Comparison of ENCODE assay signal across 15 cellular contexts in genomic region chr10:93475227-93475626, GRCh38. TPM values are rescaled to one million over a fixed set of nuclear protein-coding genes. Genes with fewer than 3 reads are reported as not detected.
DNase-seq lines count a peak whose midpoint lies in the region; TF ChIP-seq lines count a peak whose summit lies in the region.
"Had no signal": no experiment of that assay in that cellular context is flagged by ENCODE, and none has a peak within 500 bp of the region (broad histone marks: within the 10 kb centered on the region; RNA-seq: fewer than 3 reads in every experiment).

No MANE protein-coding gene starts in this region.

- H3K27me3 Mint-ChIP-seq in MCF 10A (ENCODE audit: insufficient read depth, unreplicated experiment) (no peaks in the 10 kb centered on the region), type B pancreatic cell (no peaks in the 10 kb centered on the region)
- no peaks in the 10 kb centered on the region for H3K27me3 Mint-ChIP-seq in activated T-cell treated with anti-CD3 and anti-CD28 coated beads, Interleukin-2, amount 50 U/mL, for 24 hours
- H3K27me3 Mint-ChIP-seq: IgD-negative memory B cell had no signal

- peaks cover 32% of the 10 kb centered on the region for H3K36me3 Mint-ChIP-seq in MCF 10A (ENCODE audit: insufficient read depth, unreplicated experiment)
- H3K36me3 Mint-ChIP-seq in type B pancreatic cell, result peaks cover 10% of the 10 kb centered on the region
- H3K36me3 Mint-ChIP-seq in activated T-cell treated with anti-CD3 and anti-CD28 coated beads, Interleukin-2, amount 50 U/mL, for 24 hours (ENCODE audit: low read depth), result peaks cover 16% of the 10 kb centered on the region
- H3K36me3 Mint-ChIP-seq: IgD-negative memory B cell, WTC11 had no signal

- POLR2A ChIA-PET in MCF 10A (lab: Yijun Ruan, JAX), result interaction anchor here (0.7 to 31.9 kb wide), 6 partner anchors 21 to 98 kb away, joined by 3 to 2342 read pairs (median 9); no protein-coding TSS in a partner anchor

- H3K9me3 Mint-ChIP-seq in MCF 10A (ENCODE audit: unreplicated experiment) (no peaks in the 10 kb centered on the region), type B pancreatic cell (peaks cover 4% of the 10 kb centered on the region)
- H3K9me3 Mint-ChIP-seq in activated T-cell treated with anti-CD3 and anti-CD28 coated beads, Interleukin-2, amount 50 U/mL, for 24 hours, result no peaks in the 10 kb centered on the region
- H3K9me3 Mint-ChIP-seq: CD4-positive, alpha-beta T cell; IgD-negative memory B cell had no signal

- intact Hi-C loops in MCF 10A (cut with micrococcal nuclease), result no loop called here

- peaks cover 59% of the 10 kb centered on the region for H3K4me1 ChIP-seq in mesodermal cell (ENCODE audit: control insufficient read depth, insufficient read depth, low read length, poor library complexity, severe bottlenecking)

- TF ChIP-seq CTCF in MCF 10A (IDR thresholded peaks at IDR 0.05; ENCODE audit: unreplicated experiment) (no peak), type B pancreatic cell (conservative IDR thresholded peaks at IDR 0.05) (no peak)

- H3K4me3 Mint-ChIP-seq in MCF 10A (ENCODE audit: unreplicated experiment) (peak overlapping the region; percentile 12), type B pancreatic cell (no peak overlapping the region)
- H3K4me3 Mint-ChIP-seq in activated T-cell treated with anti-CD3 and anti-CD28 coated beads, Interleukin-2, amount 50 U/mL, for 24 hours, result no peak overlapping the region
- H3K4me3 Mint-ChIP-seq: CD4-positive, alpha-beta T cell; WTC11 had no signal

- peak overlapping the region; percentile 12 for H3K27ac ChIP-seq in mesodermal cell (ENCODE audit: low read depth, low read length, severe bottlenecking)
- H3K27ac ChIP-seq: ovary, spleen had no signal

- peaks cover 26% of the 10 kb centered on the region for H3K36me3 ChIP-seq in mesodermal cell (ENCODE audit: control insufficient read depth, insufficient read depth, low read length)
- H3K36me3 ChIP-seq: ovary, spleen had no signal

- H3K27ac Mint-ChIP-seq in MCF 10A (ENCODE audit: low read depth, unreplicated experiment) (peak overlapping the region; percentile 7), type B pancreatic cell (peak overlapping the region; percentile 52)
- H3K27ac Mint-ChIP-seq in activated T-cell treated with anti-CD3 and anti-CD28 coated beads, Interleukin-2, amount 50 U/mL, for 24 hours, result no peak overlapping the region
- H3K27ac Mint-ChIP-seq: CD4-positive, alpha-beta T cell; IgD-negative memory B cell; WTC11 had no signal

- whole genome bisulfite sequencing in mesodermal cell (ENCODE audit: insufficient coverage in 2 of 2), 2 experiments, result 86 to 100% methylated on average over 1 of the region's 2 CpGs

- H3K4me1 Mint-ChIP-seq in MCF 10A (ENCODE audit: insufficient read depth, unreplicated experiment), result peaks cover 58% of the 10 kb centered on the region
- peaks cover 30% of the 10 kb centered on the region for H3K4me1 Mint-ChIP-seq in type B pancreatic cell (ENCODE audit: unreplicated experiment)
- H3K4me1 Mint-ChIP-seq in activated T-cell treated with anti-CD3 and anti-CD28 coated beads, Interleukin-2, amount 50 U/mL, for 24 hours (ENCODE audit: low read depth), result peaks cover 24% of the 10 kb centered on the region
- H3K4me1 Mint-ChIP-seq: IgD-negative memory B cell had no signal

- BruUV-seq in MCF 10A (replicated peaks; lab: Mats Ljungman, UMichigan), result no TSS peak

- CTCF ChIA-PET in MCF 10A (lab: Yijun Ruan, JAX), result interaction anchor here (0.6 to 9.2 kb wide), 7 partner anchors 9 to 123 kb away, joined by 3 to 74 read pairs (median 4); no protein-coding TSS in a partner anchor

- DNase-seq in NCI-H1105 treated with DMSO at 0.1 percent for 48 hours (lab: John Stamatoyannopoulos, UW) (peak; percentile 18), NCI-H1105 (lab: John Stamatoyannopoulos, UW) (no peak), MCF 10A (ENCODE audit: unreplicated experiment) (no peak), type B pancreatic cell (ENCODE audit: extremely low spot score, unreplicated experiment) (no peak), DMS 273 treated with DMSO at 0.1 percent for 48 hours (lab: John Stamatoyannopoulos, UW) (no peak)
- no peak for DNase-seq in activated T-cell treated with anti-CD3 and anti-CD28 coated beads, Interleukin-2, amount 50 U/mL, for 24 hours
- DNase-seq in activated effector memory CD4-positive, alpha-beta T cell treated with anti-CD3 and anti-CD28 coated beads, Interleukin-2, amount 50 U/mL, for 16 hours, result no peak
- DNase-seq: activated naive CD4-positive, alpha-beta T cell; CD4-positive, alpha-beta T cell; NCI-H1048; ovary; spleen had no signal

- no peaks in the 10 kb centered on the region for H3K9me3 ChIP-seq in mesodermal cell (ENCODE audit: control insufficient read depth, low read length)
- H3K9me3 ChIP-seq: ovary, spleen had no signal

- no peak overlapping the region for H3K4me3 ChIP-seq in mesodermal cell (ENCODE audit: extremely low read depth, insufficient read depth, low read length, poor library complexity, severe bottlenecking)
- H3K4me3 ChIP-seq: ovary, spleen had no signal

RNA-seq across cellular contexts. Expression of gene MYOF, which starts 6.9 kb away (rescaled TPM):
- total RNA-seq in MCF 10A (2022) (167 and 181 TPM in 2 replicates), type B pancreatic cell (ENCODE audit: low replicate concordance) (49.4 and 79.8 TPM in 2 replicates)
- 49.1 TPM for polyA plus RNA-seq in mesodermal cell (2013, experiment 1 of 2)
- 44.0 TPM for polyA plus RNA-seq in mesodermal cell (2013, experiment 2 of 2)
- polyA plus RNA-seq: IgD-negative memory B cell had no signal

RNA-seq across cellular contexts. Expression of gene CEP55, which starts 21.2 kb away (rescaled TPM):
- 25.2 and 39.4 TPM in 2 replicates for total RNA-seq in MCF 10A (2022)
- polyA plus RNA-seq in mesodermal cell (2013, experiment 1 of 2), result 28.3 TPM
- polyA plus RNA-seq in mesodermal cell (2013, experiment 2 of 2), result 35.5 TPM
- 7.4 and 14.8 TPM in 2 replicates for total RNA-seq in type B pancreatic cell (ENCODE audit: low replicate concordance)
